ENCODE assay signal across 20 cellular contexts in genomic region chr7:94161476-94161875, GRCh38.
"Had no signal": no experiment of that assay in that cellular context is flagged by ENCODE, and none has a peak within 500 bp of the region (broad histone marks: within the 10 kb centered on the region; RNA-seq: fewer than 3 reads in every experiment).

No MANE protein-coding gene starts in this region.

- H3K9ac ChIP-seq: neural progenitor cell had no signal

- DNase-seq: activated CD4-positive, alpha-beta memory T cell treated with anti-CD3 and anti-CD28 coated beads, Interleukin-2, amount 10 ng/mL, durations not matched to agents 7 days and 5 days; activated naive CD4-positive, alpha-beta T cell treated with anti-CD3 and anti-CD28 coated beads for 36 hours; activated T-cell treated with anti-CD3 and anti-CD28 coated beads, Interleukin-2, amount 50 U/mL, for 24 hours; anterior cingulate cortex; caudate nucleus; hypothalamus; islet precursor cell; left colon; stimulated activated CD4-positive, alpha-beta T cell treated with anti-CD3 and anti-CD28 coated beads, Interleukin-2, amount 100 ng/mL, for 24 hours had no signal

- ATAC-seq: left colon had no signal

- H3K9me3 Mint-ChIP-seq: activated T-cell treated with anti-CD3 and anti-CD28 coated beads, Interleukin-2, amount 50 U/mL, for 24 hours; activated T-helper 2 cell treated with anti-CD3 and anti-CD28 coated beads, Interferon-gamma antibody, Interleukin-2, Interleukin-4, amounts not matched to agents 10 μg/mL and 5 μg/mL and 100 μg/mL, durations not matched to agents 14 hours and 24 hours and 36 hours had no signal

- H3K36me3 Mint-ChIP-seq: brain, neural progenitor cell had no signal

- FAIRE-seq: frontal cortex, urothelium cell line had no signal

- H3K36me3 ChIP-seq: neural progenitor cell, right atrium auricular region, tibial nerve had no signal

- H3K4me3 Mint-ChIP-seq: activated CD4-positive, alpha-beta memory T cell treated with anti-CD3 and anti-CD28 coated beads, Interleukin-2, amount 10 ng/mL, durations not matched to agents 7 days and 5 days; activated naive CD4-positive, alpha-beta T cell treated with anti-CD3 and anti-CD28 coated beads for 36 hours; activated T-cell treated with anti-CD3 and anti-CD28 coated beads, Interleukin-2, amount 50 U/mL, for 24 hours; brain; neural progenitor cell had no signal

- H3K27ac ChIP-seq: neural progenitor cell, right atrium auricular region, tibial nerve, VCaP had no signal

- H3K4me3 ChIP-seq: lung, neural progenitor cell, right atrium auricular region had no signal

- H3K27me3 Mint-ChIP-seq: activated CD4-positive, alpha-beta memory T cell treated with anti-CD3 and anti-CD28 coated beads, Interleukin-2, amount 10 ng/mL, durations not matched to agents 7 days and 5 days; activated T-cell treated with anti-CD3 and anti-CD28 coated beads, Interleukin-2, amount 50 U/mL, for 24 hours; brain; progenitor cell of endocrine pancreas; stimulated activated naive CD8-positive, alpha-beta T cell treated with anti-CD3 and anti-CD28 coated beads, Interleukin-15, Interleukin-2, amounts not matched to agents 100 ng/mL and 50 ng/mL, for 24 hours had no signal

- H3K4me2 ChIP-seq: neural progenitor cell had no signal

- H3K9me3 ChIP-seq: right atrium auricular region, tibial nerve had no signal

- H2AFZ ChIP-seq: neural progenitor cell had no signal

- H3K27ac Mint-ChIP-seq: activated CD4-positive, alpha-beta memory T cell treated with anti-CD3 and anti-CD28 coated beads, Interleukin-2, amount 10 ng/mL, durations not matched to agents 7 days and 5 days; activated naive CD4-positive, alpha-beta T cell treated with anti-CD3 and anti-CD28 coated beads for 36 hours; activated T-cell treated with anti-CD3 and anti-CD28 coated beads, Interleukin-2, amount 50 U/mL, for 24 hours; activated T-helper 2 cell treated with anti-CD3 and anti-CD28 coated beads, Interferon-gamma antibody, Interleukin-2, Interleukin-4, amounts not matched to agents 10 μg/mL and 5 μg/mL and 100 μg/mL, durations not matched to agents 14 hours and 24 hours and 36 hours; brain; neural progenitor cell; progenitor cell of endocrine pancreas; stimulated activated naive CD8-positive, alpha-beta T cell treated with anti-CD3 and anti-CD28 coated beads, Interleukin-15, Interleukin-2, amounts not matched to agents 100 ng/mL and 50 ng/mL, for 24 hours had no signal

- H3K27me3 ChIP-seq: neural progenitor cell, right atrium auricular region, tibial nerve had no signal

- H3K4me1 Mint-ChIP-seq: brain had no signal

- H3K4me1 ChIP-seq: neural progenitor cell, right atrium auricular region, tibial nerve had no signal
